ENCODE assay signal across 6 cellular contexts in the genomic region with DNA sequence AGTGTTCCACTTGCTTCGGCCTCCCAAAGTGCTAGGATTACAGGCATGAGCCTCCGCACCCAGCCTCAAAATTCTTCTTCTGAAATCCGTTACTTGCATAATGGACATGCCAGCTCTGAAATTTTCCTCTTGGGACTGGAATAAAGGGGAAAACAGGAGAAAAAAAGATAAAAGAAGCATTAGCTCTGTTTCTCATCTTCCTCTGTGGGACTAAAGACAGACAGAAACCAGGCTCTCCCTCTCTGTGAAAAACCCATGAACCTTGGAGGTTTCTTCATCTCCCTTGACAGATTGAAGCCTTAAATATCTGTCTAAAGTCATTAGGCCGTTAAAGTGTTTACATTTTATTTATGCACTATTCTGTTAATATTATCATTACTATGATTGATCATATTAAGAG. TPM values are rescaled to one million over a fixed set of nuclear protein-coding genes. Genes with fewer than 3 reads are reported as not detected.
"Had no signal": no experiment of that assay in that cellular context is flagged by ENCODE, and none has a peak within 500 bp of the region (broad histone marks: within the 10 kb centered on the region; RNA-seq: fewer than 3 reads in every experiment).

No MANE protein-coding gene starts in this region.

- H3K36me3 Mint-ChIP-seq: IgD-negative memory B cell had no signal

- H3K27ac ChIP-seq: HL-60 had no signal

- H3K27ac Mint-ChIP-seq: GM23338 had no signal

- H3K4me3 ChIP-seq: GM23338 had no signal

- DNase-seq: H9, HCEC 1CT had no signal

- H3K4me3 Mint-ChIP-seq: GM23338, H9, IgD-negative memory B cell had no signal

- H3K4me2 ChIP-seq: GM23338 had no signal

- H3K4me1 Mint-ChIP-seq: IgD-negative memory B cell had no signal

RNA-seq across cellular contexts. Expression of gene PRSS12, which starts 19.4 kb away (rescaled TPM):
- polyA plus RNA-seq: HepG2, IgD-negative memory B cell had no signal
